In genomic region chr11:65446446-65447277, GRCh38 we compare ENCODE assay signal across 9 cellular contexts. TPM values are rescaled to one million over a fixed set of nuclear protein-coding genes. Genes with fewer than 3 reads are reported as not detected.
A peak's percentile ranks its signal among the peaks of the same experiment; 100 is the strongest.
DNase-seq lines count a peak whose midpoint lies in the region; ATAC-seq and TF ChIP-seq lines count a peak whose summit lies in the region.
"Had no signal": no experiment of that assay in that cellular context is flagged by ENCODE, and none has a peak within 500 bp of the region (broad histone marks: within the 10 kb centered on the region; RNA-seq: fewer than 3 reads in every experiment).

No MANE protein-coding gene starts in this region.

- H3K4me1 ChIP-seq in Caco-2 (peaks cover 43% of the 10 kb centered on the region), trophoblast cell (ENCODE audit: control insufficient read depth in 1 of 2, insufficient read depth in 2 of 2, low read length in 2 of 2) (peaks cover 17 to 30% of the 10 kb centered on the region in 2 experiments)

- peaks cover 2% of the 10 kb centered on the region for H3K79me2 ChIP-seq in trophoblast cell (ENCODE audit: control insufficient read depth, insufficient read depth, low read length, poor library complexity)

- no peak overlapping the region for H4K12ac ChIP-seq in trophoblast cell (ENCODE audit: low read depth, low read length)

- no TSS peak for BruUV-seq in Caco-2 (replicated peaks; lab: Mats Ljungman, UMichigan)

- no peak for ATAC-seq in HG03378 (IDR thresholded peaks at IDR 0.05; ENCODE audit: unreplicated experiment)

- H3K36me3 ChIP-seq in Caco-2 (ENCODE audit: control insufficient read depth, insufficient read depth, low read length) (no peaks in the 10 kb centered on the region), trophoblast cell (ENCODE audit: control insufficient read depth in 1 of 2, insufficient read depth in 2 of 2, low read length in 2 of 2) (peaks cover 17 to 25% of the 10 kb centered on the region in 2 experiments)

- H3K4me3 Mint-ChIP-seq in Caco-2 (ENCODE audit: unreplicated experiment) = no peak overlapping the region

- H3K79me1 ChIP-seq in trophoblast cell (ENCODE audit: low read length) = peaks cover 16% of the 10 kb centered on the region

- H4K91ac ChIP-seq in trophoblast cell (ENCODE audit: low read depth, low read length) = peak overlapping the region; percentile 8

- no peak overlapping the region for H2BK12ac ChIP-seq in trophoblast cell (ENCODE audit: low read length)

- H3K27me3 Mint-ChIP-seq in Caco-2 (ENCODE audit: insufficient read depth, unreplicated experiment) = no peaks in the 10 kb centered on the region

- CTCF ChIA-PET in Caco-2 (lab: Charles Lee) = interaction anchor here (0.5 to 1.3 kb wide), 2 partner anchors 22 to 65 kb away, joined by 5 to 6 read pairs; no protein-coding TSS in a partner anchor

- peak overlapping the region; percentile 17 for H3K27ac Mint-ChIP-seq in Caco-2 (ENCODE audit: unreplicated experiment)

- no peak overlapping the region for H2AK5ac ChIP-seq in trophoblast cell (ENCODE audit: low read length)

- H3K36me3 Mint-ChIP-seq in Caco-2 (ENCODE audit: insufficient read depth, unreplicated experiment) = peaks cover 77% of the 10 kb centered on the region

- no peaks in the 10 kb centered on the region for H3K9me3 Mint-ChIP-seq in Caco-2 (ENCODE audit: unreplicated experiment)

- intact Hi-C loops in Caco-2 (cut with micrococcal nuclease; ENCODE audit: unreplicated experiment) = no loop called here

- TF ChIP-seq CTCF in Caco-2 (IDR thresholded peaks at IDR 0.05; ENCODE audit: insufficient read depth in 1 of 2, low read depth in 1 of 2, low read length in 1 of 2, severe bottlenecking in 1 of 2, unreplicated experiment in 1 of 2) = no peak

- no peak overlapping the region for H3K23ac ChIP-seq in trophoblast cell (ENCODE audit: low read length)

- H3K18ac ChIP-seq in trophoblast cell (ENCODE audit: low read length) = peak overlapping the region; percentile 29

- H3K9ac ChIP-seq in trophoblast cell (ENCODE audit: low read length) = no peak overlapping the region

- no peak overlapping the region for H3K4ac ChIP-seq in trophoblast cell (ENCODE audit: low read depth, low read length)

- POLR2A ChIA-PET in Caco-2 (lab: Charles Lee) = interaction anchor here (0.6 to 1.0 kb wide), 2 partner anchors 24 to 43 kb away, joined by 3 to 5 read pairs; partner anchors contain the start of gene NEAT1

- WGBS in trophoblast cell (ENCODE audit: extremely low coverage, insufficient coverage, insufficient read length) = no CpG with 5 or more reads among the region's 11 CpGs

- H2BK5ac ChIP-seq in trophoblast cell (ENCODE audit: low read depth, low read length, poor library complexity) = no peak overlapping the region

- H3K4me3 ChIP-seq in Caco-2 (ENCODE audit: low read depth, low read length) (no peak overlapping the region), trophoblast cell (ENCODE audit: low read depth, low read length) (no peak overlapping the region)

- no peak overlapping the region for H4K8ac ChIP-seq in trophoblast cell (ENCODE audit: low read depth, low read length)

- H3K27me3 ChIP-seq in Caco-2 (replicated peaks; ENCODE audit: control insufficient read depth, insufficient read depth, low read length) (no peaks in the 10 kb centered on the region), trophoblast cell (ENCODE audit: insufficient read depth, low read length) (no peaks in the 10 kb centered on the region)

- H3K4me1 Mint-ChIP-seq in Caco-2 (ENCODE audit: low read depth, unreplicated experiment) = peaks cover 36% of the 10 kb centered on the region

- no peak overlapping the region for H3K14ac ChIP-seq in trophoblast cell (ENCODE audit: low read length)

- DNase-seq in Caco-2 = no peak
- DNase-seq in SW480 (ENCODE audit: low spot score) = peak; percentile 15
- DNase-seq in fibroblast of peridontal ligament (ENCODE audit: extremely low read depth) = peak; percentile 47
- peak in 1 of 2 donors; percentile 55 for DNase-seq in trophoblast cell
- no peak for DNase-seq in NCI-H2081 treated with DMSO at 0.1 percent for 48 hours (lab: John Stamatoyannopoulos, UW)
- DNase-seq in COLO829 (ENCODE audit: low spot score) = no peak
- DNase-seq in NCI-H526 (lab: John Stamatoyannopoulos, UW) = no peak
- DNase-seq: NCI-H1105 treated with DMSO at 0.1 percent for 48 hours had no signal

- no peak overlapping the region for H3K4me2 ChIP-seq in trophoblast cell (ENCODE audit: low read length)

- H3K9me3 ChIP-seq in Caco-2 (0 out of 2 replicates have a peak, but pooled peaks cover 3% of the 10 kb centered on the region), trophoblast cell (ENCODE audit: insufficient read depth, low read depth, low read length) (peaks cover 4% of the 10 kb centered on the region)

- no peak overlapping the region for H2BK120ac ChIP-seq in trophoblast cell (ENCODE audit: insufficient read depth, low read length, poor library complexity)

- H2AFZ ChIP-seq in trophoblast cell (ENCODE audit: insufficient read depth, low read length, poor library complexity) = no peak overlapping the region

- H3K27ac ChIP-seq in trophoblast cell (ENCODE audit: low read depth, low read length) = peak overlapping the region; percentile 27

RNA-seq across cellular contexts. Expression of gene NEAT1, which starts 24.1 kb away (rescaled TPM):
- total RNA-seq in Caco-2 (2022) = 235 and 254 TPM in 2 replicates
- polyA plus RNA-seq in trophoblast cell (2013) = 11.1 and 12.7 TPM in 2 replicates

RNA-seq across cellular contexts. Expression of gene MALAT1, which starts 52.2 kb away (rescaled TPM):
- total RNA-seq in Caco-2 (2022) = 4,797 and 4,914 TPM in 2 replicates
- 597 and 615 TPM in 2 replicates for polyA plus RNA-seq in trophoblast cell (2013)

Comparison
In these comparisons a context has a peak if more than half of its experiments do, and no peak if none do; other contexts are left out.
1. DNase-seq: peak in SW480 (single experiment) and fibroblast of peridontal ligament (single experiment); none in Caco-2 (0 of 2), NCI-H2081 treated with DMSO at 0.1 percent for 48 hours (single experiment), COLO829 (single experiment) and NCI-H526 (0 of 2).